Comparison of ENCODE assay signal across 8 cellular contexts in genomic region chr7:128453836-128454804, GRCh38. TPM values are rescaled to one million over a fixed set of nuclear protein-coding genes. Genes with fewer than 3 reads are reported as not detected.
A peak's percentile ranks its signal among the peaks of the same experiment; 100 is the strongest.
DNase-seq lines count a peak whose midpoint lies in the region; ATAC-seq and TF ChIP-seq lines count a peak whose summit lies in the region.

No MANE protein-coding gene starts in this region.

- H3K27ac ChIP-seq in dorsolateral prefrontal cortex (peak overlapping the region in 58 of 59 donors; percentile 39 to 98 (median 90)), lower lobe of right lung (peak overlapping the region; percentile 88), temporal lobe (ENCODE audit: low read depth, low read length) (peak overlapping the region; percentile 66)

- no peaks in the 10 kb centered on the region for H3K27me3 Mint-ChIP-seq in T-helper 2 cell treated with Interferon-gamma antibody and Interleukin-4, amounts not matched to agents 5 μg/mL and 100 μg/mL, for 36 hours (ENCODE audit: low read depth)

- peak; percentile 58 to 60 for ATAC-seq in lower lobe of right lung
- ATAC-seq in HG02970 (IDR thresholded peaks at IDR 0.05; ENCODE audit: low FRiP score, unreplicated experiment) = no peak
- no peak for ATAC-seq in GM19452 (IDR thresholded peaks at IDR 0.05; ENCODE audit: unreplicated experiment)

- H3K9me3 Mint-ChIP-seq in T-helper 2 cell treated with Interferon-gamma antibody and Interleukin-4, amounts not matched to agents 5 μg/mL and 100 μg/mL, for 36 hours = no peaks in the 10 kb centered on the region

- H3K36me3 Mint-ChIP-seq in T-helper 2 cell treated with Interferon-gamma antibody and Interleukin-4, amounts not matched to agents 5 μg/mL and 100 μg/mL, for 36 hours (ENCODE audit: low read depth) = peaks cover 17% of the 10 kb centered on the region

- DNase-seq in T-helper 2 cell treated with Interferon-gamma antibody and Interleukin-4, amounts not matched to agents 5 μg/mL and 100 μg/mL, for 36 hours (ENCODE audit: low spot score) = no peak
- no peak for DNase-seq in T-helper 2 cell
- DNase-seq in dorsolateral prefrontal cortex = peak in 6 of 10 donors; percentile 32 to 62 (median 54)
- DNase-seq in lower lobe of right lung = peak; percentile 72
- no peak for DNase-seq in NCI-H524 treated with DMSO at 0.1 percent for 48 hours (lab: John Stamatoyannopoulos, UW)

- no peaks in the 10 kb centered on the region for H3K9me3 ChIP-seq in lower lobe of right lung

- H3K4me3 ChIP-seq in dorsolateral prefrontal cortex (peak overlapping the region in 28 of 59 donors; percentile 1 to 98 (median 83)), lower lobe of right lung (peak overlapping the region; percentile 98)

- peaks cover 6% of the 10 kb centered on the region for H3K36me3 ChIP-seq in lower lobe of right lung

- TF ChIP-seq CTCF in dorsolateral prefrontal cortex (IDR thresholded peaks at IDR 0.05 in 54 of 56, conservative IDR thresholded peaks at IDR 0.05 in 2 of 56; ENCODE audit: low read depth in 1 of 56, partially characterized antibody in 56 of 56) (no peak), lower lobe of right lung (IDR thresholded peaks at IDR 0.05) (no peak)

- peaks cover 35% of the 10 kb centered on the region for H3K4me1 ChIP-seq in lower lobe of right lung

- H3K4me3 Mint-ChIP-seq in T-helper 2 cell treated with Interferon-gamma antibody and Interleukin-4, amounts not matched to agents 5 μg/mL and 100 μg/mL, for 36 hours = peak overlapping the region; percentile 44

- peaks cover 48% of the 10 kb centered on the region for H3K4me1 Mint-ChIP-seq in T-helper 2 cell treated with Interferon-gamma antibody and Interleukin-4, amounts not matched to agents 5 μg/mL and 100 μg/mL, for 36 hours (ENCODE audit: low read depth)

- peak overlapping the region; percentile 46 for H3K27ac Mint-ChIP-seq in T-helper 2 cell treated with Interferon-gamma antibody and Interleukin-4, amounts not matched to agents 5 μg/mL and 100 μg/mL, for 36 hours

- intact Hi-C loops in dorsolateral prefrontal cortex (cut with DNase I) (loop anchor here in 1 of 2 donors (10.0 kb wide), 2 partner anchors 49 to 81 kb away; partner anchors contain the start of gene IMPDH1), lower lobe of right lung (cut with DNase I) (no loop called here)

- H3K27me3 ChIP-seq in dorsolateral prefrontal cortex (no peaks in the 10 kb centered on the region), lower lobe of right lung (ENCODE audit: low read depth) (no peaks in the 10 kb centered on the region)

RNA-seq across cellular contexts. Expression of gene HILPDA, which starts 1.6 kb away (rescaled TPM):
- 100 to 1,000 TPM in 10 of 120 experiments, 10 to 100 TPM in 108, 1 to 10 TPM in 2; 8.6 to 287 (median 24.8) TPM for total RNA-seq in dorsolateral prefrontal cortex
- total RNA-seq in lower lobe of right lung = 13.1 TPM
- 16.7 TPM for total RNA-seq in temporal lobe

RNA-seq across cellular contexts. Expression of gene METTL2B, which starts 22.4 kb away (rescaled TPM):
- total RNA-seq in dorsolateral prefrontal cortex (10 to 100 TPM; 19.8 to 45.2 (median 29.5) TPM), lower lobe of right lung (19.1 TPM), temporal lobe (25.1 TPM)

RNA-seq across cellular contexts. Expression of gene IMPDH1, which starts 44.3 kb away (rescaled TPM):
- 10 to 100 TPM; 18.1 to 58.7 (median 39.5) TPM for total RNA-seq in dorsolateral prefrontal cortex
- total RNA-seq in lower lobe of right lung = 93.4 TPM
- total RNA-seq in temporal lobe = 22.6 TPM

Comparison
In these comparisons a context has a peak if more than half of its experiments do, and no peak if none do; other contexts are left out.
1. DNase-seq: peak in dorsolateral prefrontal cortex (6 of 10) and lower lobe of right lung (single experiment); none in T-helper 2 cell treated with Interferon-gamma antibody and Interleukin-4, amounts not matched to agents 5 μg/mL and 100 μg/mL, for 36 hours (single experiment), T-helper 2 cell (0 of 5) and NCI-H524 treated with DMSO at 0.1 percent for 48 hours (single experiment).
2. ATAC-seq: peak in lower lobe of right lung (2 of 2); none in HG02970 (single experiment) and GM19452 (single experiment).
3. Peak in every context shown above with its lines, with median percentiles within 50 percentile points of each other: H3K27ac ChIP-seq.